In the genomic region with DNA sequence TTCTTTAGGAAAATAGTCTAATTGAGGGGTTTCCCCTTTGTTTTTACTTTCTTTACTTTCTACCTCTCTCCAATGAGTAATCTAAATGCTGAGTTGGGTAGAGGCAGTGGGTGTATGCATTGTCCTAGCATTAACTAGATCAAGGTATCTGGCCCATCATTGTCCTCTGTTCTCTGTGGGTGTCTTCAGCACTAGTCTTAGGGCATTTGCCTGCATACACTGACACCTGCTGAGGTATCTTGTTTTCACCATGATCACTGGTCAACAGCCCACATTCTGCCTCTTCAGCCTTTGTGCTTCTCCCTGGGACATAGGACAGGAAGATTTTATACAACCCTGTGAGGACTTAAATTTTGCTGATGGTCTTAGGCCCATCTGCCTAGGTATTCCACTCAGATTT, we compare ENCODE assay signal across 21 cellular contexts.
"Had no signal": no experiment of that assay in that cellular context is flagged by ENCODE, and none has a peak within 500 bp of the region (broad histone marks: within the 10 kb centered on the region; RNA-seq: fewer than 3 reads in every experiment).

No MANE protein-coding gene starts in this region.

- H3K4me1 ChIP-seq: breast epithelium had no signal

- H3K27ac ChIP-seq: breast epithelium, SK-N-MC, VCaP had no signal

- ATAC-seq: activated CD4-positive, alpha-beta T cell treated with anti-CD3 and anti-CD28 coated beads for 36 hours; activated CD8-positive, alpha-beta T cell treated with anti-CD3 and anti-CD28 coated beads for 36 hours; Panc1; Right ventricle myocardium inferior had no signal

- H3K9me3 ChIP-seq: breast epithelium had no signal

- H3K27me3 ChIP-seq: breast epithelium had no signal

- H3K4me3 ChIP-seq: breast epithelium, SK-N-MC had no signal

- DNase-seq: activated CD4-positive, alpha-beta T cell treated with anti-CD3 and anti-CD28 coated beads for 36 hours; activated CD4-positive, alpha-beta T cell treated with anti-CD3 and anti-CD28 coated beads, Interleukin-2, amount 50 U/mL, for 1 hour; activated CD8-positive, alpha-beta memory T cell treated with anti-CD3 and anti-CD28 coated beads, Interleukin-2, amount 50 U/mL, for 48 hours; activated CD8-positive, alpha-beta T cell treated with anti-CD3 and anti-CD28 coated beads for 36 hours; activated T-cell treated with anti-CD3 and anti-CD28 coated beads, Interleukin-2, amount 50 U/mL, for 1 hour; aorta; Kasumi-1; KBM-7; NCI-H1105 treated with DMSO at 0.1 percent for 48 hours; NCI-H146; NCI-H187 treated with DMSO at 0.1 percent for 48 hours; NCI-H2081 treated with DMSO at 0.1 percent for 48 hours; NCI-H446; NCI-H524; RPMI8226; T-helper 1 cell had no signal

- H3K36me3 ChIP-seq: breast epithelium had no signal
